In genomic region chr6:130967502-130968469, GRCh38 we compare ENCODE assay signal across 13 cellular contexts.
DNase-seq lines count a peak whose midpoint lies in the region; ATAC-seq and TF ChIP-seq lines count a peak whose summit lies in the region.
"Had no signal": no experiment of that assay in that cellular context is flagged by ENCODE, and none has a peak within 500 bp of the region (broad histone marks: within the 10 kb centered on the region; RNA-seq: fewer than 3 reads in every experiment).

No MANE protein-coding gene starts in this region.

- H3K4me3 ChIP-seq in HEK293 (ENCODE audit: low read depth, low read length) (no peak overlapping the region), subcutaneous abdominal adipose tissue (ENCODE audit: low read depth in 1 of 5, low read length in 5 of 5) (peak overlapping the region; percentile 57 to 85 (median 67)), WERI-Rb-1 (ENCODE audit: low read depth, low read length) (no peak overlapping the region)
- H3K4me3 ChIP-seq: Peyer's patch had no signal

- H3K4me3 Mint-ChIP-seq in activated T-cell treated with anti-CD3 and anti-CD28 coated beads, Interleukin-2, amount 50 U/mL, for 4 hours, result no peak overlapping the region
- H3K4me3 Mint-ChIP-seq: CD8-positive, alpha-beta T cell had no signal

- no peaks in the 10 kb centered on the region for H3K36me3 ChIP-seq in HEK293 (ENCODE audit: control insufficient read depth in 2 of 2, insufficient read depth in 1 of 2, low read length in 2 of 2)
- no peaks in the 10 kb centered on the region for H3K36me3 ChIP-seq in subcutaneous abdominal adipose tissue (ENCODE audit: control insufficient read depth in 5 of 5, insufficient read depth in 5 of 5, low read length in 5 of 5)
- H3K36me3 ChIP-seq in WERI-Rb-1, result no peaks in the 10 kb centered on the region
- H3K36me3 ChIP-seq: Peyer's patch had no signal

- H3K36me3 Mint-ChIP-seq in activated T-cell treated with anti-CD3 and anti-CD28 coated beads, Interleukin-2, amount 50 U/mL, for 4 hours (ENCODE audit: insufficient read depth), result no peaks in the 10 kb centered on the region
- H3K36me3 Mint-ChIP-seq: CD8-positive, alpha-beta T cell had no signal

- POLR2A ChIA-PET in HEK293 (lab: Yijun Ruan, JAX), result interaction anchor here (0.6 kb wide), 1 partner anchor 17 kb away, joined by 8 read pairs; no protein-coding TSS in a partner anchor

- no peaks in the 10 kb centered on the region for H3K27me3 Mint-ChIP-seq in activated T-cell treated with anti-CD3 and anti-CD28 coated beads, Interleukin-2, amount 50 U/mL, for 4 hours (ENCODE audit: low read depth)

- DNase-seq in left colon (no peak), epidermal melanocyte (ENCODE audit: insufficient read length, low spot score) (no peak), WERI-Rb-1 (no peak), NCI-H2196 treated with DMSO at 0.1 percent for 48 hours (lab: John Stamatoyannopoulos, UW; ENCODE audit: unreplicated experiment) (no peak)
- DNase-seq in activated T-cell treated with anti-CD3 and anti-CD28 coated beads, Interleukin-2, amount 50 U/mL, for 4 hours, result no peak
- DNase-seq: activated effector memory CD4-positive, alpha-beta T cell treated with anti-CD3 and anti-CD28 coated beads, Interleukin-2, amount 50 U/mL, for 16 hours; CD8-positive, alpha-beta T cell; NCI-H2029 treated with DMSO at 0.1 percent for 48 hours; Peyer's patch had no signal

- CTCF ChIA-PET in HEK293 (lab: Yijun Ruan, JAX), result interaction anchor here (0.5 to 0.6 kb wide), 2 partner anchors 44 to 1037 kb away, joined by 3 to 4 read pairs; no protein-coding TSS in a partner anchor

- no peak overlapping the region for H3K27ac ChIP-seq in HEK293 (ENCODE audit: extremely low read depth, low read depth, low read length)
- H3K27ac ChIP-seq in cingulate gyrus (ENCODE audit: low read depth, low read length), result peak overlapping the region; percentile 5
- H3K27ac ChIP-seq in subcutaneous abdominal adipose tissue (ENCODE audit: low read depth, low read length), result peak overlapping the region; percentile 92
- no peak overlapping the region for H3K27ac ChIP-seq in WERI-Rb-1
- H3K27ac ChIP-seq: Peyer's patch, VCaP had no signal

- TF ChIP-seq CTCF in HEK293 (tag by site-specific recombination; IDR thresholded peaks at IDR 0.05) (no peak), WERI-Rb-1 (IDR thresholded peaks at IDR 0.05; ENCODE audit: low read depth, low read length) (no peak)

- H3K4me1 Mint-ChIP-seq in activated T-cell treated with anti-CD3 and anti-CD28 coated beads, Interleukin-2, amount 50 U/mL, for 4 hours (ENCODE audit: low read depth), result peaks cover 3% of the 10 kb centered on the region

- intact Hi-C loops in left colon (cut with DNase I, micrococcal nuclease), result no loop called here

- H3K9me3 ChIP-seq in HEK293 (ENCODE audit: control insufficient read depth, insufficient read depth, low read depth, low read length) (no peaks in the 10 kb centered on the region), subcutaneous abdominal adipose tissue (ENCODE audit: control insufficient read depth in 5 of 5, low read length in 5 of 5) (no peaks in the 10 kb centered on the region), WERI-Rb-1 (ENCODE audit: severe bottlenecking) (no peaks in the 10 kb centered on the region)
- H3K9me3 ChIP-seq: Peyer's patch had no signal

- peak; percentile 38 for ATAC-seq in left colon
- no peak for ATAC-seq in activated T-cell treated with anti-CD3 and anti-CD28 coated beads, Interleukin-2, amount 50 U/mL, for 4 hours
- ATAC-seq: CD8-positive, alpha-beta T cell had no signal

- H3K9ac ChIP-seq in subcutaneous abdominal adipose tissue (ENCODE audit: low read length in 5 of 5), result peak overlapping the region in 2 of 5 donors; percentile 35 to 43

- H3K27me3 ChIP-seq in subcutaneous abdominal adipose tissue (ENCODE audit: control insufficient read depth in 5 of 5, insufficient read depth in 4 of 5, low read length in 5 of 5) (no peaks in the 10 kb centered on the region), WERI-Rb-1 (ENCODE audit: insufficient read depth, low read depth, severe bottlenecking) (no peaks in the 10 kb centered on the region)
- H3K27me3 ChIP-seq: Peyer's patch had no signal

- H3K9me3 Mint-ChIP-seq in activated T-cell treated with anti-CD3 and anti-CD28 coated beads, Interleukin-2, amount 50 U/mL, for 4 hours, result no peaks in the 10 kb centered on the region
- H3K9me3 Mint-ChIP-seq: CD8-positive, alpha-beta T cell had no signal

- H3K4me1 ChIP-seq in HEK293 (ENCODE audit: control insufficient read depth, insufficient read depth, low read length) (peaks cover 27% of the 10 kb centered on the region), subcutaneous abdominal adipose tissue (ENCODE audit: control insufficient read depth in 5 of 5, insufficient read depth in 5 of 5, low read length in 5 of 5) (peaks cover 2 to 63% (median 59%) of the 10 kb centered on the region in 5 donors)

TF ChIP-seq in HEK293, 187 proteins besides CTCF, POLR2A, EP300 and RAD21 (continues in another document):
- TF ChIP-seq ZBTB21 (tag by site-specific recombination; IDR thresholded peaks at IDR 0.05), result peak; percentile 51; the same call in 1 of the 2 replicates
- peak; percentile 37; the same call in 1 of the 2 replicates for TF ChIP-seq SCRT2 (tag by site-specific recombination; IDR thresholded peaks at IDR 0.05)
- TF ChIP-seq ZNF629 (tag by site-specific recombination; IDR thresholded peaks at IDR 0.05), result peak; percentile 80
- no peak for TF ChIP-seq ZNF121 (tag by site-specific recombination; IDR thresholded peaks at IDR 0.05)
- TF ChIP-seq ZNF335 (tag by site-specific recombination; conservative IDR thresholded peaks at IDR 0.05), result peak; percentile 38; the same call in 1 of the 2 replicates
- peak; percentile 62 for TF ChIP-seq ZBTB44 (tag by site-specific recombination; IDR thresholded peaks at IDR 0.05)
- TF ChIP-seq WT1 (tag by site-specific recombination; IDR thresholded peaks at IDR 0.05), result peak; percentile 55; the same call in 1 of the 2 replicates
- no peak for TF ChIP-seq ZFP37 (tag by site-specific recombination; IDR thresholded peaks at IDR 0.05)
- TF ChIP-seq ATF2 (tag by site-specific recombination; IDR thresholded peaks at IDR 0.05; ENCODE audit: low read depth), result peak; percentile 57; the same call in 1 of the 2 replicates

Comparison
In these comparisons a context has a peak if more than half of its experiments do, and no peak if none do; other contexts are left out.
1. H3K27ac ChIP-seq: peak in cingulate gyrus (single experiment) and subcutaneous abdominal adipose tissue (single experiment); none in HEK293 (single experiment) and WERI-Rb-1 (single experiment).
2. H3K4me3 ChIP-seq: peak in subcutaneous abdominal adipose tissue (5 of 5); none in HEK293 (single experiment) and WERI-Rb-1 (single experiment).